16 cellular contexts compared by ENCODE assay signal in genomic region chr13:43597599-43597945, GRCh38.
DNase-seq lines count a peak whose midpoint lies in the region; ATAC-seq and TF ChIP-seq lines count a peak whose summit lies in the region.
"Had no signal": no experiment of that assay in that cellular context is flagged by ENCODE, and none has a peak within 500 bp of the region (broad histone marks: within the 10 kb centered on the region; RNA-seq: fewer than 3 reads in every experiment).

No MANE protein-coding gene starts in this region.

- CTCF ChIA-PET in activated naive CD4-positive, alpha-beta T cell treated with anti-CD3 and anti-CD28 coated beads for 36 hours (lab: Charles Lee), result interaction anchor here (0.6 kb wide), 1 partner anchor 205 kb away, joined by 3 read pairs; no protein-coding TSS in a partner anchor

- peaks cover 3% of the 10 kb centered on the region for H3K27me3 Mint-ChIP-seq in activated naive CD4-positive, alpha-beta T cell treated with anti-CD3 and anti-CD28 coated beads for 36 hours (ENCODE audit: low read depth)
- peaks cover 3% of the 10 kb centered on the region for H3K27me3 Mint-ChIP-seq in activated T-helper 17 cell treated with anti-CD3 and anti-CD28 coated beads, Interleukin-2, amount 50 U/mL, for 72 hours
- H3K27me3 Mint-ChIP-seq: CD4-positive, alpha-beta memory T cell had no signal

- no peaks in the 10 kb centered on the region for H3K36me3 ChIP-seq in Loucy (ENCODE audit: insufficient read depth, low read length)

- no peak overlapping the region for H3K9ac ChIP-seq in Loucy (ENCODE audit: low read depth, low read length, poor library complexity, severe bottlenecking)

- no peaks in the 10 kb centered on the region for H3F3A ChIP-seq in Loucy (ENCODE audit: low read depth)

- H3K27ac Mint-ChIP-seq in activated naive CD4-positive, alpha-beta T cell treated with anti-CD3 and anti-CD28 coated beads, Interleukin-2, amount 50 U/mL, for 72 hours, result peak overlapping the region in 1 of 2 donors; percentile 20
- H3K27ac Mint-ChIP-seq in activated naive CD4-positive, alpha-beta T cell treated with anti-CD3 and anti-CD28 coated beads for 36 hours, result no peak overlapping the region
- no peak overlapping the region for H3K27ac Mint-ChIP-seq in activated T-helper 17 cell treated with anti-CD3 and anti-CD28 coated beads, Interleukin-2, amount 50 U/mL, for 72 hours
- H3K27ac Mint-ChIP-seq: CD4-positive, alpha-beta memory T cell; GM23338; H9 had no signal

- no peak for DNase-seq in activated naive CD4-positive, alpha-beta T cell treated with anti-CD3 and anti-CD28 coated beads, Interleukin-2, amount 50 U/mL, for 72 hours (ENCODE audit: low spot score in 2 of 2)
- no peak for DNase-seq in activated naive CD4-positive, alpha-beta T cell treated with anti-CD3 and anti-CD28 coated beads for 36 hours
- no peak for DNase-seq in substantia nigra (lab: John Stamatoyannopoulos, UW)
- DNase-seq in occipital lobe (lab: John Stamatoyannopoulos, UW), result no peak
- DNase-seq: C1 segment of cervical spinal cord; Calu3; CD4-positive, alpha-beta memory T cell; COR-L47; DMS53; DMS79 treated with DMSO at 0.1 percent for 48 hours; GF-D8; H9 had no signal

- H3K9me2 ChIP-seq in Loucy (replicated peaks; ENCODE audit: low read depth, low read length), result no peaks in the 10 kb centered on the region

- no peak overlapping the region for H3K4me2 ChIP-seq in Loucy (ENCODE audit: low read depth, low read length, poor library complexity, severe bottlenecking)
- H3K4me2 ChIP-seq: GM23338 had no signal

- 0 out of 2 replicates have a peak overlapping the region, but pooled peaks have one; percentile 29 for H2AFZ ChIP-seq in Loucy (ENCODE audit: low read length)

- H3K9me3 Mint-ChIP-seq in activated naive CD4-positive, alpha-beta T cell treated with anti-CD3 and anti-CD28 coated beads, Interleukin-2, amount 50 U/mL, for 72 hours, result peaks cover 4 to 5% of the 10 kb centered on the region in 2 donors
- no peaks in the 10 kb centered on the region for H3K9me3 Mint-ChIP-seq in activated naive CD4-positive, alpha-beta T cell treated with anti-CD3 and anti-CD28 coated beads for 36 hours
- no peaks in the 10 kb centered on the region for H3K9me3 Mint-ChIP-seq in activated T-helper 17 cell treated with anti-CD3 and anti-CD28 coated beads, Interleukin-2, amount 50 U/mL, for 72 hours
- H3K9me3 Mint-ChIP-seq: GM23338, H9 had no signal

- intact Hi-C loops in activated naive CD4-positive, alpha-beta T cell treated with anti-CD3 and anti-CD28 coated beads for 36 hours (cut with micrococcal nuclease), result loop anchor here (5.0 kb wide), 1 partner anchor 200 kb away; no protein-coding TSS in a partner anchor

- H3K4me1 Mint-ChIP-seq in activated naive CD4-positive, alpha-beta T cell treated with anti-CD3 and anti-CD28 coated beads for 36 hours (ENCODE audit: low read depth), result peaks cover 17% of the 10 kb centered on the region
- no peaks in the 10 kb centered on the region for H3K4me1 Mint-ChIP-seq in activated T-helper 17 cell treated with anti-CD3 and anti-CD28 coated beads, Interleukin-2, amount 50 U/mL, for 72 hours

- H3K27me3 ChIP-seq in Loucy (ENCODE audit: insufficient read depth, low read length, poor library complexity, severe bottlenecking), result no peaks in the 10 kb centered on the region

- no peak overlapping the region for H3K4me3 ChIP-seq in Loucy (ENCODE audit: low read length, poor library complexity, severe bottlenecking)
- H3K4me3 ChIP-seq: GM23338 had no signal

- H3K4me3 Mint-ChIP-seq in activated naive CD4-positive, alpha-beta T cell treated with anti-CD3 and anti-CD28 coated beads for 36 hours, result no peak overlapping the region
- no peak overlapping the region for H3K4me3 Mint-ChIP-seq in activated T-helper 17 cell treated with anti-CD3 and anti-CD28 coated beads, Interleukin-2, amount 50 U/mL, for 72 hours
- H3K4me3 Mint-ChIP-seq: GM23338, H9 had no signal

- H4K20me1 ChIP-seq in Loucy (ENCODE audit: insufficient read depth, low read length, poor library complexity, severe bottlenecking), result no peaks in the 10 kb centered on the region

- H3K79me2 ChIP-seq in Loucy (ENCODE audit: insufficient read depth, low read length), result no peaks in the 10 kb centered on the region

- peak overlapping the region; percentile 19 for H3K27ac ChIP-seq in substantia nigra (ENCODE audit: low read depth, low read length, poor library complexity, severe bottlenecking)

- H3K9me3 ChIP-seq in Loucy (ENCODE audit: insufficient read depth, low read depth, low read length), result no peaks in the 10 kb centered on the region

- H3K4me1 ChIP-seq in Loucy (ENCODE audit: insufficient read depth, low read length, poor library complexity, severe bottlenecking), result peaks cover 16% of the 10 kb centered on the region

- peak; percentile 46 to 59 for ATAC-seq in activated naive CD4-positive, alpha-beta T cell treated with anti-CD3 and anti-CD28 coated beads, Interleukin-2, amount 50 U/mL, for 72 hours
- ATAC-seq in activated T-helper 17 cell treated with anti-CD3 and anti-CD28 coated beads, Interleukin-2, amount 50 U/mL, for 72 hours (replicated peaks), result peak; percentile 22
- ATAC-seq: GM23338, HCT116 had no signal

- no peak for TF ChIP-seq CTCF in Loucy (conservative IDR thresholded peaks at IDR 0.05; ENCODE audit: low read length)

- H3K36me3 Mint-ChIP-seq in activated naive CD4-positive, alpha-beta T cell treated with anti-CD3 and anti-CD28 coated beads, Interleukin-2, amount 50 U/mL, for 72 hours, result no peaks in the 10 kb centered on the region
- H3K36me3 Mint-ChIP-seq in activated naive CD4-positive, alpha-beta T cell treated with anti-CD3 and anti-CD28 coated beads for 36 hours (ENCODE audit: low read depth), result no peaks in the 10 kb centered on the region
- H3K36me3 Mint-ChIP-seq in activated T-helper 17 cell treated with anti-CD3 and anti-CD28 coated beads, Interleukin-2, amount 50 U/mL, for 72 hours (ENCODE audit: low read depth), result no peaks in the 10 kb centered on the region
- H3K36me3 Mint-ChIP-seq: CD4-positive, alpha-beta memory T cell had no signal
